ENCODE assay signal across 8 cellular contexts in the genomic region with DNA sequence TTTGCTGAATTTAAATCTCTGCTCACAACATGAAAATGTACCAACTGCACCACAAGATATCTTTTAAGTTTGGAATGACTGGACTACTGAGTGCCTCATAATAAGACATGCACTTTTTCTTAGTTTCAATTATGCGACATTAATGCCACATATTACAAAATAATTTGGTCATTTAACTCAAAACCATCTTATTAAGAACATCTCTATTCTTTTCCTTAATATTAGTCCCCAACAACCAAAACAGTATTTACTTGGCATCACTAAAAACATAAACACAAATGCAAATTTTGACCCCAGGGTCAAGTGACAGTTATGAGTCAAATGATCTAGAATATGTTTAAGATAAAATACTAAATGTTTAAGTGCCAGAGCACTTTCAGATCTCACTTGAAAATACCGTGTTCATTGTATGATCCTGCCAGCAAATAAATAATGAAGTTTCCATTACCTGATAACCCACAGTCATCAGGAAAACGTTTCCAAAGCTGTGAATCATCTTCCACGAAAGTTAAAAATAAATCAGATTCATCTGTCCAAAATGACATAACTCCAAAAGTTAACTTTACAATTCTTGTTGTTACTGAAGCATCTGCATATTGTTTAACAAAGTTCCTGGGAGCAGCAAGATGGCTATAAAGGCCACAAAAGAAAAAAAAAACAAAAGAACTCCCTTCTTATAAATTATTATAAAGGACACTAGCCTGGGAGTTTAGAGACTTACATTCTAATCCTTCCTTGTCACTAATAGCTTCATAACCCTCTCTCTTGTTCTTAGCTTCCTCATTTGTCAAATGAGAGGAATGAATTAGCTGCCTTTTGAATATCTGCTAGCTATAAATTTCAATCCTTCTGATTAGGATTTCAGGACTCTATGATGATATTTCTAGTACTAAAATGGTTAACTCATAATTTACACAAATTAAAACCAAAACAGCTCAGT. TPM values are rescaled to one million over a fixed set of nuclear protein-coding genes. Genes with fewer than 3 reads are reported as not detected.
A peak's percentile ranks its signal among the peaks of the same experiment; 100 is the strongest.
DNase-seq lines count a peak whose midpoint lies in the region; ATAC-seq, FAIRE-seq and TF ChIP-seq lines count a peak whose summit lies in the region.
"Had no signal": no experiment of that assay in that cellular context is flagged by ENCODE, and none has a peak within 500 bp of the region (broad histone marks: within the 10 kb centered on the region; RNA-seq: fewer than 3 reads in every experiment).

No MANE protein-coding gene starts in this region.

- peaks cover 9% of the 10 kb centered on the region; the same call in 1 of the 2 replicates for H3K4me1 ChIP-seq in GM12878 (ENCODE audit: control insufficient read depth, insufficient read depth, low read length)

- in situ Hi-C loops in GM12878 (cut with MboI) = no loop called here

- peaks cover 5% of the 10 kb centered on the region; the same call in 1 of the 2 replicates for H4K20me1 ChIP-seq in GM12878 (ENCODE audit: control insufficient read depth, insufficient read depth)

- peaks cover 53% of the 10 kb centered on the region for H3K79me2 ChIP-seq in GM12878 (ENCODE audit: control insufficient read depth, insufficient read depth, low read length)

- no peak overlapping the region for H3K9ac ChIP-seq in GM12878 (ENCODE audit: control insufficient read depth, insufficient read depth, low read length)

- no TSS peak for BruUV-seq in GM12878 (replicated peaks; lab: Mats Ljungman, UMichigan)

- no peak for TF ChIP-seq RAD21 in GM12878 (IDR thresholded peaks at IDR 0.05; ENCODE audit: insufficient read depth, low read depth, low read length)

- H3K9me3 ChIP-seq in GM12878 (replicated peaks; ENCODE audit: control insufficient read depth, insufficient read depth, low read length) = peaks cover 8% of the 10 kb centered on the region

- H3K4me2 ChIP-seq in GM12878 (ENCODE audit: control insufficient read depth, insufficient read depth) = peak overlapping the region; percentile 27; the same call in 1 of the 2 replicates

- 0% methylated on average over 4 of the region's 4 CpGs for WGBS in GM12878 (ENCODE audit: insufficient coverage, insufficient replicate concordance, low lambda C conversion rate, missing lambda C conversion rate)

- no peak for FAIRE-seq in GM12878 (lab: Jason Lieb, UNC)

- TF ChIP-seq EP300 in GM12878 (IDR thresholded peaks at IDR 0.05; ENCODE audit: borderline replicate concordance in 1 of 2, control insufficient read depth in 1 of 2, low read depth in 2 of 2, low read length in 2 of 2) = peak; percentile 9 to 30; a peak in 2 of 4 replicates

- no peaks in the 10 kb centered on the region for H3K27me3 ChIP-seq in GM12878 (replicated peaks in 1 of 2; ENCODE audit: control insufficient read depth in 2 of 2, insufficient read depth in 2 of 2, low read length in 1 of 2)

- CTCF ChIA-PET in GM12878 (lab: Yijun Ruan, JAX) = interaction anchor here (0.6 to 2.0 kb wide), 12 partner anchors 8 to 743 kb away, joined by 3 to 20 read pairs (median 4); no protein-coding TSS in a partner anchor

- TF ChIP-seq CTCF in GM12878 (IDR thresholded peaks at IDR 0.05 in 2 of 3, conservative IDR thresholded peaks at IDR 0.05 in 1 of 3; ENCODE audit: control insufficient read depth in 2 of 3, extremely low read depth in 1 of 3, insufficient read depth in 1 of 3, low read depth in 3 of 3, low read length in 3 of 3) = no peak

- peak overlapping the region; percentile 7; the same call in 1 of the 2 replicates for H3K27ac ChIP-seq in GM12878 (ENCODE audit: control insufficient read depth, insufficient read depth)

- H3K36me3 ChIP-seq in GM12878 (ENCODE audit: control insufficient read depth in 2 of 2, insufficient read depth in 2 of 2, low read length in 1 of 2) = 0 out of 4 replicates have a peak, but pooled peaks cover 0 to 5% of the 10 kb centered on the region in 2 experiments

- RAD21 ChIA-PET in GM12878 (lab: Charles Lee; ENCODE audit: unreplicated experiment) = interaction anchor here (0.7 to 2.0 kb wide), 3 partner anchors 15 to 31 kb away, joined by 3 to 18 read pairs (median 7); partner anchors contain the start of genes AP4S1 and STRN3

- SMC1A ChIA-PET in GM12878 (lab: Charles Lee; ENCODE audit: uncharacterized antibody, unreplicated experiment) = interaction anchor here (0.6 to 1.5 kb wide), 14 partner anchors 8 to 127 kb away, joined by 3 to 8 read pairs (median 3); partner anchors contain the start of gene STRN3

- DNase-seq in GM12878 (ENCODE audit: low read depth, low spot score) = peak; percentile 8
- peak; percentile 43 for DNase-seq in renal cortical epithelial cell (ENCODE audit: low read depth)
- DNase-seq in globus pallidus (ENCODE audit: low spot score) = no peak
- DNase-seq in iPS-NIHi11 (ENCODE audit: low spot score) = no peak
- no peak for DNase-seq in HuH-7 (ENCODE audit: low spot score)
- DNase-seq: KBM-7 had no signal

- ATAC-seq in GM19035 (IDR thresholded peaks at IDR 0.05; ENCODE audit: unreplicated experiment) = peak; percentile 79
- ATAC-seq in HG03064 (IDR thresholded peaks at IDR 0.05; ENCODE audit: low read depth, unreplicated experiment) = peak; percentile 51
- peak; percentile 87 for ATAC-seq in GM12878

- H2AFZ ChIP-seq in GM12878 (ENCODE audit: control insufficient read depth, low read depth, low read length) = no peak overlapping the region

- no peak overlapping the region for H3K4me3 ChIP-seq in GM12878

- intact Hi-C loops in GM12878 (cut with micrococcal nuclease; ENCODE audit: unreplicated experiment) = no loop called here

- POLR2A ChIA-PET in GM12878 (lab: Charles Lee) = interaction anchor here (0.9 to 2.0 kb wide), 2 partner anchors 32 to 34 kb away, joined by 4 to 12 read pairs; partner anchors contain the start of gene STRN3

- no peak for TF ChIP-seq POLR2A in GM12878 (IDR thresholded peaks at IDR 0.05; ENCODE audit: low read depth, low read length)

TF ChIP-seq in GM12878, 131 proteins besides CTCF, POLR2A, EP300 and RAD21 (continues in another document):
- 0 out of 2 replicates have a peak, but pooled peaks have one; percentile 8 for TF ChIP-seq ZNF24 (IDR thresholded peaks at IDR 0.05)
- TF ChIP-seq NFIC (IDR thresholded peaks at IDR 0.05; ENCODE audit: low read depth, low read length) = peak; percentile 79
- TF ChIP-seq MTA2 (IDR thresholded peaks at IDR 0.05; ENCODE audit: low read depth) = peak; percentile 60
- peak; percentile 53; the same call in 1 of the 3 replicates for TF ChIP-seq POU2F2 (IDR thresholded peaks at IDR 0.05; ENCODE audit: borderline replicate concordance, low read depth, low read length)
- TF ChIP-seq, protein P1, sequence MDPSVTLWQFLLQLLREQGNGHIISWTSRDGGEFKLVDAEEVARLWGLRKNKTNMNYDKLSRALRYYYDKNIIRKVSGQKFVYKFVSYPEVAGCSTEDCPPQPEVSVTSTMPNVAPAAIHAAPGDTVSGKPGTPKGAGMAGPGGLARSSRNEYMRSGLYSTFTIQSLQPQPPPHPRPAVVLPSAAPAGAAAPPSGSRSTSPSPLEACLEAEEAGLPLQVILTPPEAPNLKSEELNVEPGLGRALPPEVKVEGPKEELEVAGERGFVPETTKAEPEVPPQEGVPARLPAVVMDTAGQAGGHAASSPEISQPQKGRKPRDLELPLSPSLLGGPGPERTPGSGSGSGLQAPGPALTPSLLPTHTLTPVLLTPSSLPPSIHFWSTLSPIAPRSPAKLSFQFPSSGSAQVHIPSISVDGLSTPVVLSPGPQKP (IDR thresholded peaks at IDR 0.05; ENCODE audit: low read depth, low read length) = no peak
- peak; percentile 80 for TF ChIP-seq JUNB (IDR thresholded peaks at IDR 0.05)
- no peak for TF ChIP-seq SRF (IDR thresholded peaks at IDR 0.05; ENCODE audit: low read depth in 2 of 2, low read length in 2 of 2)

RNA-seq across cellular contexts. Expression of gene AP4S1, which starts 30.5 kb away (rescaled TPM):
- 7.1 and 10.2 TPM in 2 replicates for total RNA-seq in GM12878 (2013; cell fraction: nucleolus; rRNA removed)
- total RNA-seq in GM12878 (2014; rRNA removed) (4.3 and 5.1 TPM in 2 replicates), GM12878 (2014; rRNA removed; fragmentation: Illumina TruSeq; extraction: Trizol) (6.3 and 6.5 TPM in 2 replicates), GM12878 (2021) (3.8 and 5.5 TPM in 2 replicates), renal cortical epithelial cell (4.0 and 5.2 TPM in 2 replicates)
- polyA plus RNA-seq in GM12878 (2011; ENCODE audit: low read depth) = 2.4 TPM
- polyA plus RNA-seq in GM12878 (2011; rRNA removed) (3.6 and 6.9 TPM in 2 replicates), GM12878 (2014; fragmentation: Illumina TruSeq; extraction: Trizol) (5.6 and 8.1 TPM in 2 replicates), GM12878 (2014; fragmentation: Nextera tagmentation; extraction: Ambion mirVana) (1 to 10 TPM; 5.3 to 5.7 TPM), GM12878 (2014; rRNA removed) (2.9 and 6.3 TPM in 2 replicates), GM12878 (2016; fragmentation: Nextera tagmentation; extraction: Ambion mirVana) (1 to 10 TPM; 8.8 to 9.0 TPM)
- 1.1 and 1.5 TPM in 2 replicates for polyA plus RNA-seq in GM12878 (2011; cell fraction: cytosol; rRNA removed)
- 1.2 and 1.4 TPM in 2 replicates for polyA plus RNA-seq in GM12878 (2011; cell fraction: nucleus; rRNA removed)
- 2.4 and 4.5 TPM in 2 replicates for polyA plus RNA-seq in GM12878 (2012)
- polyA minus RNA-seq in GM12878 (2011; rRNA and poly(A)+ RNA removed) = 2.3 and 4.2 TPM in 2 replicates
- polyA minus RNA-seq in GM12878 (2011; cell fraction: cytosol; rRNA and poly(A)+ RNA removed) = 0.27 and 2.2 TPM in 2 replicates
- 1.1 and 4.3 TPM in 2 replicates for polyA minus RNA-seq in GM12878 (2011; cell fraction: nucleus; rRNA and poly(A)+ RNA removed)

RNA-seq across cellular contexts. Expression of gene STRN3, which starts 31.2 kb away (rescaled TPM):
- 70.4 and 72.0 TPM in 2 replicates for total RNA-seq in GM12878 (2013; cell fraction: nucleolus; rRNA removed)
- 17.9 and 21.8 TPM in 2 replicates for total RNA-seq in GM12878 (2014; rRNA removed)
- total RNA-seq in GM12878 (2014; rRNA removed; fragmentation: Illumina TruSeq; extraction: Trizol) = 27.9 and 28.0 TPM in 2 replicates
- 17.0 and 17.4 TPM in 2 replicates for total RNA-seq in GM12878 (2021)
- 3.2 TPM for polyA plus RNA-seq in GM12878 (2011; ENCODE audit: low read depth)
- polyA plus RNA-seq in GM12878 (2011; rRNA removed) = 17.8 and 29.9 TPM in 2 replicates
- 6.6 and 7.2 TPM in 2 replicates for polyA plus RNA-seq in GM12878 (2011; cell fraction: cytosol; rRNA removed)
- polyA plus RNA-seq in GM12878 (2011; cell fraction: nucleus; rRNA removed) = 17.3 and 20.1 TPM in 2 replicates
- 5.7 and 9.2 TPM in 2 replicates for polyA plus RNA-seq in GM12878 (2012)
- polyA plus RNA-seq in GM12878 (2014; fragmentation: Illumina TruSeq; extraction: Trizol) = 12.3 and 16.5 TPM in 2 replicates
- polyA plus RNA-seq in GM12878 (2014; fragmentation: Nextera tagmentation; extraction: Ambion mirVana) = 10 to 100 TPM in 1 of 2 experiments, 1 to 10 TPM in 1; 7.8 to 14.0 TPM
- polyA plus RNA-seq in GM12878 (2014; rRNA removed) = 9.2 and 12.3 TPM in 2 replicates
- 10 to 100 TPM; 13.2 to 14.3 TPM for polyA plus RNA-seq in GM12878 (2016; fragmentation: Nextera tagmentation; extraction: Ambion mirVana)
- polyA minus RNA-seq in GM12878 (2011; rRNA and poly(A)+ RNA removed) = 23.0 and 45.6 TPM in 2 replicates
- polyA minus RNA-seq in GM12878 (2011; cell fraction: cytosol; rRNA and poly(A)+ RNA removed) = 8.6 and 12.4 TPM in 2 replicates
- polyA minus RNA-seq in GM12878 (2011; cell fraction: nucleus; rRNA and poly(A)+ RNA removed) = 21.3 and 38.5 TPM in 2 replicates
- 78.3 and 110 TPM in 2 replicates for total RNA-seq in renal cortical epithelial cell

Comparison
In these comparisons a context has a peak if more than half of its experiments do, and no peak if none do; other contexts are left out.
1. DNase-seq: peak in GM12878 (single experiment) and renal cortical epithelial cell (single experiment); none in globus pallidus (single experiment), iPS-NIHi11 (single experiment) and HuH-7 (single experiment).
2. Peak in every context shown above with its lines, with median percentiles within 50 percentile points of each other: ATAC-seq.